Comparison of ENCODE assay signal across 19 cellular contexts in the genomic region with DNA sequence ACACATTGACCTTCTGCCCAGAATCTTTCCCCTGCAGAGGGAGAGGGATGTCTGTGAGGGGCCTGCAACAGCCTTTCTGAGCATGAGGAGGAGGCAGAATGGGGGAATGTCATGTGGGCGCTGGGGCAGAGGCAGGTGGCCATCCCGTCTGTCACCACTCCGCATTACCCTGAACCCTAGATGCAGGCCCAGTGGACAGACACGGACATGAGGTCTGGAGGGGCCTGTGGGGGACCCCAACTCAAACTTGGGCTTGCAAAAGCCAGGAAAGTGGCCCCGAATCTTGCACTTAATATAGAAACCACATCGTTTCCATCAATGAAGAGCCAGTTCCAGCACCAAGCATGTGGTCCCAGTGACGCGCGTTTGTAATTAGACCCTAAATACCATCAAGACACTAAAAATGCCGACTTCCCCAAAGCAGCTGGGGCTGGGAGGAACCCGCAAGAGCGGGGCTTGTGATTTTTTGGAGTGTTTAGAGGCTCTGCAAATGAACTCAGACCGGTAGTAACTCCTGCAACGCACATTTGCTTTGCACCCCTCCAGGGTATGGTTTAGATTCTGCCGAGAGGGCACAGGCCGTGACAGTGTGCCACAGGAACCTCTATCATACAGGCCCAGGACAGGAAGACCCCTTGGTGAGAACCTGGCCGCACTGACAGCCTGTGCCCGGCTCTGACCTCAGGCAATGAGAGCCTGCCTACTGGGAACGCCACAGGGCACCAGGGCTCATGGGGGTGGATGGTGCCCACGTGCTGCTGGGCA.
"Had no signal": no experiment of that assay in that cellular context is flagged by ENCODE, and none has a peak within 500 bp of the region (broad histone marks: within the 10 kb centered on the region; RNA-seq: fewer than 3 reads in every experiment).

No MANE protein-coding gene starts in this region.

- FAIRE-seq: endometrium, frontal cortex, keratinocyte, pancreas had no signal

- H3K4me3 ChIP-seq: coronary artery, pancreas, skin epidermis, testis, upper lobe of left lung had no signal

- H3K4me1 ChIP-seq: pancreas, testis, upper lobe of left lung had no signal

- H3K4me3 Mint-ChIP-seq: activated CD4-positive, alpha-beta memory T cell treated with anti-CD3 and anti-CD28 coated beads for 36 hours; activated naive CD8-positive, alpha-beta T cell treated with anti-CD3 and anti-CD28 coated beads for 36 hours; naive thymus-derived CD8-positive, alpha-beta T cell; stimulated activated naive CD8-positive, alpha-beta T cell treated with anti-CD3 and anti-CD28 coated beads, Interleukin-15, amount 100 ng/mL, for 72 hours had no signal

- H3K27ac Mint-ChIP-seq: activated CD4-positive, alpha-beta memory T cell treated with anti-CD3 and anti-CD28 coated beads for 36 hours; activated naive CD8-positive, alpha-beta T cell treated with anti-CD3 and anti-CD28 coated beads for 36 hours; naive thymus-derived CD8-positive, alpha-beta T cell; stimulated activated naive CD8-positive, alpha-beta T cell treated with anti-CD3 and anti-CD28 coated beads, Interleukin-15, amount 100 ng/mL, for 72 hours had no signal

- ATAC-seq: naive thymus-derived CD8-positive, alpha-beta T cell; pancreas; stimulated activated naive CD8-positive, alpha-beta T cell treated with anti-CD3 and anti-CD28 coated beads, Interleukin-15, amount 100 ng/mL, for 72 hours had no signal

- H3K36me3 ChIP-seq: pancreas, upper lobe of left lung had no signal

- H3K36me3 Mint-ChIP-seq: activated naive CD8-positive, alpha-beta T cell treated with anti-CD3 and anti-CD28 coated beads for 36 hours had no signal

- H3K27me3 ChIP-seq: pancreas, testis, upper lobe of left lung had no signal

- H3K9me3 ChIP-seq: pancreas, testis had no signal

- H3K27ac ChIP-seq: coronary artery, pancreas, skin epidermis, testis, upper lobe of left lung had no signal

- DNase-seq: activated CD4-positive, alpha-beta memory T cell treated with anti-CD3 and anti-CD28 coated beads for 36 hours; activated naive CD4-positive, alpha-beta T cell; activated naive CD8-positive, alpha-beta T cell treated with anti-CD3 and anti-CD28 coated beads for 36 hours; activated T-cell treated with anti-CD3 and anti-CD28 coated beads for 4 hours; amniotic stem cell; erythroblast; mesendoderm; stimulated activated CD4-positive, alpha-beta T cell treated with anti-CD3 and anti-CD28 coated beads, Interleukin-15, amount 100 ng/mL, for 24 hours; stimulated activated CD4-positive, alpha-beta T cell treated with anti-CD3 and anti-CD28 coated beads, Interleukin-2, amount 100 ng/mL, for 48 hours; stimulated activated naive CD8-positive, alpha-beta T cell treated with anti-CD3 and anti-CD28 coated beads, Interleukin-15, amount 100 ng/mL, for 72 hours; testis had no signal

- H3K4me1 Mint-ChIP-seq: activated naive CD8-positive, alpha-beta T cell treated with anti-CD3 and anti-CD28 coated beads for 36 hours; naive thymus-derived CD8-positive, alpha-beta T cell; stimulated activated naive CD8-positive, alpha-beta T cell treated with anti-CD3 and anti-CD28 coated beads, Interleukin-15, amount 100 ng/mL, for 72 hours had no signal
